In genomic region chr16:58654456-58655214, GRCh38 we compare ENCODE assay signal across 18 cellular contexts. TPM values are rescaled to one million over a fixed set of nuclear protein-coding genes. Genes with fewer than 3 reads are reported as not detected.
DNase-seq lines count a peak whose midpoint lies in the region; ATAC-seq, FAIRE-seq and TF ChIP-seq lines count a peak whose summit lies in the region.
"Had no signal": no experiment of that assay in that cellular context is flagged by ENCODE, and none has a peak within 500 bp of the region (broad histone marks: within the 10 kb centered on the region; RNA-seq: fewer than 3 reads in every experiment).

No MANE protein-coding gene starts in this region.

- TF ChIP-seq CTCF in A549 (IDR thresholded peaks at IDR 0.05) (no peak), astrocyte (IDR thresholded peaks at IDR 0.05; ENCODE audit: insufficient read depth, low read depth, low read length) (no peak), hepatocyte (IDR thresholded peaks at IDR 0.05; ENCODE audit: poor library complexity) (no peak)

- no peak overlapping the region for H3K4me3 Mint-ChIP-seq in astrocyte (ENCODE audit: unreplicated experiment)

- H3K9me2 ChIP-seq in hepatocyte (replicated peaks; ENCODE audit: insufficient read depth) = no peaks in the 10 kb centered on the region

- H2AFZ ChIP-seq in astrocyte (ENCODE audit: low read depth, low read length) (no peak overlapping the region), hepatocyte (no peak overlapping the region)

- H3K27me3 ChIP-seq in H7 (ENCODE audit: control insufficient read depth, insufficient read depth, low read length) = no peaks in the 10 kb centered on the region
- no peaks in the 10 kb centered on the region for H3K27me3 ChIP-seq in astrocyte (ENCODE audit: insufficient read depth, low read length)
- H3K27me3 ChIP-seq in hepatocyte = no peaks in the 10 kb centered on the region
- H3K27me3 ChIP-seq: BE2C, Peyer's patch, SJCRH30 had no signal

- no peak for TF ChIP-seq POLR2A in A549 (IDR thresholded peaks at IDR 0.05; ENCODE audit: low read length)

- 0 out of 3 replicates have a peak, but pooled peaks cover 3% of the 10 kb centered on the region for H3K4me1 ChIP-seq in A549
- H3K4me1 ChIP-seq in astrocyte (ENCODE audit: insufficient read depth, low read length) = peaks cover 3% of the 10 kb centered on the region
- H3K4me1 ChIP-seq in hepatocyte (ENCODE audit: insufficient read depth) = peaks cover 5% of the 10 kb centered on the region
- H3K4me1 ChIP-seq: BE2C, Peyer's patch had no signal

- ATAC-seq in A549 (peak; percentile 35 to 41; a peak in 4 of 6 replicates), HG03097 (IDR thresholded peaks at IDR 0.05; ENCODE audit: low FRiP score, unreplicated experiment) (no peak)

- POLR2A ChIA-PET in A549 (lab: Yijun Ruan, JAX) = no interaction called here

- FAIRE-seq in A549 (lab: Jason Lieb, UNC) (no peak), astrocyte (lab: Jason Lieb, UNC) (no peak)

- H3K9me3 ChIP-seq in A549 (no peaks in the 10 kb centered on the region), astrocyte (ENCODE audit: insufficient read depth, low read depth, low read length) (no peaks in the 10 kb centered on the region), hepatocyte (ENCODE audit: low read depth) (no peaks in the 10 kb centered on the region)
- H3K9me3 ChIP-seq: BE2C, HAP-1, Peyer's patch, SJCRH30 had no signal

- no peaks in the 10 kb centered on the region for H4K20me1 ChIP-seq in astrocyte (ENCODE audit: insufficient read depth, low read length)
- no peaks in the 10 kb centered on the region for H4K20me1 ChIP-seq in hepatocyte (ENCODE audit: insufficient read depth, poor library complexity, severe bottlenecking)

- H3K79me2 ChIP-seq in astrocyte (ENCODE audit: insufficient read depth, low read length) (no peaks in the 10 kb centered on the region), hepatocyte (no peaks in the 10 kb centered on the region)

- H3K27ac ChIP-seq in A549 (0 out of 6 replicates have a peak overlapping the region, but pooled peaks of 1 of the 2 experiments have one; percentile 31), astrocyte (ENCODE audit: low read depth, low read length) (no peak overlapping the region), hepatocyte (peak overlapping the region; percentile 53)
- H3K27ac ChIP-seq: HL-60, KMS-11, SJCRH30 had no signal

- TF ChIP-seq RAD21 in A549 (conservative IDR thresholded peaks at IDR 0.05 in 1 of 2, IDR thresholded peaks at IDR 0.05 in 1 of 2) = no peak

- peaks cover 10% of the 10 kb centered on the region for H3K27me3 Mint-ChIP-seq in astrocyte (ENCODE audit: low read depth, unreplicated experiment)

- no peaks in the 10 kb centered on the region for H3K36me3 ChIP-seq in H7 (replicated peaks; ENCODE audit: control insufficient read depth, insufficient read depth, low read length)
- H3K36me3 ChIP-seq in astrocyte (ENCODE audit: insufficient read depth, low read length) = no peaks in the 10 kb centered on the region
- H3K36me3 ChIP-seq in hepatocyte (replicated peaks; ENCODE audit: insufficient read depth, low read depth) = no peaks in the 10 kb centered on the region
- H3K36me3 ChIP-seq: BE2C, HAP-1, Peyer's patch, SJCRH30 had no signal

- no peaks in the 10 kb centered on the region for H3K36me3 Mint-ChIP-seq in astrocyte (ENCODE audit: low read depth, unreplicated experiment)

- H3K27ac Mint-ChIP-seq in astrocyte (ENCODE audit: unreplicated experiment) = peak overlapping the region; percentile 58

- TF ChIP-seq EP300 in A549 (IDR thresholded peaks at IDR 0.05) = no peak

- 75% methylated on average over 9 of the region's 9 CpGs for WGBS in A549 (ENCODE audit: missing lambda C conversion rate)
- 67% methylated on average over 9 of the region's 9 CpGs for WGBS in hepatocyte (ENCODE audit: low lambda C conversion rate, missing lambda C conversion rate)

- CTCF ChIA-PET in A549 (lab: Yijun Ruan, JAX) = interaction anchor here (0.7 kb wide), 1 partner anchor 315 kb away, joined by 3 read pairs; no protein-coding TSS in a partner anchor

- no peak for DNase-seq in A549 (ENCODE audit: low read depth in 1 of 2, low spot score in 1 of 2)
- DNase-seq in H7 = peak; percentile 30
- DNase-seq in astrocyte (ENCODE audit: low read depth) = no peak
- no peak for DNase-seq in hepatocyte (ENCODE audit: low spot score)
- no peak for DNase-seq in activated T-cell treated with anti-CD3 and anti-CD28 coated beads for 4 hours
- DNase-seq in COR-L47 (lab: John Stamatoyannopoulos, UW) = no peak
- DNase-seq: BE2C, EL, GF-D8, NCI-H1105, NCI-H2081 treated with DMSO at 0.1 percent for 48 hours, NCI-H748 treated with DMSO at 0.1 percent for 48 hours, SJCRH30 had no signal

- H3K9me3 Mint-ChIP-seq in astrocyte (ENCODE audit: unreplicated experiment) = no peaks in the 10 kb centered on the region

- no peak overlapping the region for H3K4me3 ChIP-seq in A549
- no peak overlapping the region for H3K4me3 ChIP-seq in H7 (ENCODE audit: insufficient read depth, low read depth, low read length)
- no peak overlapping the region for H3K4me3 ChIP-seq in astrocyte (ENCODE audit: insufficient read depth, low read depth, low read length)
- no peak overlapping the region for H3K4me3 ChIP-seq in hepatocyte
- H3K4me3 ChIP-seq: HAP-1, Peyer's patch, SJCRH30 had no signal

- H3K4me2 ChIP-seq in A549 (no peak overlapping the region), astrocyte (ENCODE audit: low read length) (no peak overlapping the region), hepatocyte (peak overlapping the region; percentile 12)
- H3K4me2 ChIP-seq: KMS-11 had no signal

- no peak overlapping the region for H3K9ac ChIP-seq in astrocyte (ENCODE audit: low read length)
- H3K9ac ChIP-seq: KMS-11 had no signal

- no peaks in the 10 kb centered on the region for H3K4me1 Mint-ChIP-seq in astrocyte (ENCODE audit: low read depth, unreplicated experiment)

TF ChIP-seq in A549, 52 proteins besides CTCF, POLR2A, EP300 and RAD21:
- TF ChIP-seq RARB (CRISPR knock-in tag; IDR thresholded peaks at IDR 0.05) (no peak), HOXB13 (CRISPR knock-in tag; IDR thresholded peaks at IDR 0.05; ENCODE audit: low read depth) (no peak), CHD2 (IDR thresholded peaks at IDR 0.05; ENCODE audit: low read length, partially characterized antibody) (no peak), SREBF2 (IDR thresholded peaks at IDR 0.05) (no peak), MAZ (IDR thresholded peaks at IDR 0.05; ENCODE audit: borderline replicate concordance, low read depth, low read length) (no peak), HOXB5 (CRISPR knock-in tag; IDR thresholded peaks at IDR 0.05) (no peak), RFX5 (IDR thresholded peaks at IDR 0.05) (no peak), RNF2 (IDR thresholded peaks at IDR 0.05; ENCODE audit: borderline replicate concordance, low read depth) (no peak), POLR2AphosphoS2 (conservative IDR thresholded peaks at IDR 0.05; ENCODE audit: low read length) (no peak), GATA3 (IDR thresholded peaks at IDR 0.05; ENCODE audit: borderline replicate concordance) (no peak), USF2 (IDR thresholded peaks at IDR 0.05) (no peak), HDAC2 (IDR thresholded peaks at IDR 0.05) (no peak)
TF ChIP-seq in A549: peak in this region for 0.

RNA-seq across cellular contexts. Expression of gene CNOT1, which starts 25.0 kb away (rescaled TPM):
- polyA plus RNA-seq in A549 (2011; rRNA removed) (226 and 324 TPM in 2 replicates), A549 (2017; fragmentation: RNase III; extraction: RNeasy Plus Mini Kit Qiagen cat#74134 plus additional on column Dnase treatment) (116 to 128 TPM (median 119 TPM) in 3 replicates), hepatocyte (50.8 and 54.6 TPM in 2 replicates)
- 103 and 138 TPM in 2 replicates for polyA plus RNA-seq in A549 (2012; cell fraction: cytosol; rRNA removed)
- 118 and 168 TPM in 2 replicates for polyA plus RNA-seq in A549 (2012; cell fraction: nucleus; rRNA removed)
- 1,132 and 1,276 TPM in 2 replicates for polyA minus RNA-seq in A549 (2011; rRNA and poly(A)+ RNA removed)
- 198 and 256 TPM in 2 replicates for total RNA-seq in H7 (2014; rRNA removed; shearing (Covaris generic))
- total RNA-seq in astrocyte (181 and 212 TPM in 2 replicates), hepatocyte (113 and 127 TPM in 2 replicates)

RNA-seq across cellular contexts. Expression of gene SLC38A7, which starts 29.9 kb away (rescaled TPM):
- polyA plus RNA-seq in A549 (2011; rRNA removed) = 8.4 and 9.9 TPM in 2 replicates
- 9.7 and 12.8 TPM in 2 replicates for polyA plus RNA-seq in A549 (2012; cell fraction: cytosol; rRNA removed)
- polyA plus RNA-seq in A549 (2012; cell fraction: nucleus; rRNA removed) = 26.1 and 32.5 TPM in 2 replicates
- polyA plus RNA-seq in A549 (2017; fragmentation: RNase III; extraction: RNeasy Plus Mini Kit Qiagen cat#74134 plus additional on column Dnase treatment) = 16.0 to 19.9 TPM (median 18.2 TPM) in 3 replicates
- 24.6 and 25.0 TPM in 2 replicates for polyA minus RNA-seq in A549 (2011; rRNA and poly(A)+ RNA removed)
- 14.6 and 16.1 TPM in 2 replicates for total RNA-seq in H7 (2014; rRNA removed; shearing (Covaris generic))
- 40.2 TPM in 2 replicates for total RNA-seq in astrocyte
- 22.3 and 36.7 TPM in 2 replicates for total RNA-seq in hepatocyte
- 25.7 and 32.5 TPM in 2 replicates for polyA plus RNA-seq in hepatocyte
